ENCODE assay signal across 27 cellular contexts in genomic region chr11:110019659-110020058, GRCh38.
"Had no signal": no experiment of that assay in that cellular context is flagged by ENCODE, and none has a peak within 500 bp of the region (broad histone marks: within the 10 kb centered on the region; RNA-seq: fewer than 3 reads in every experiment).

No MANE protein-coding gene starts in this region.

- H3K9me2 ChIP-seq: SK-N-SH had no signal

- H3K27ac ChIP-seq: KMS-11, SJSA1 had no signal

- H3K4me2 ChIP-seq: KMS-11, SK-N-SH had no signal

- DNase-seq: IMR-90, Kasumi-1, MV-4-11, NCI-H1092, NCI-H1105 treated with DMSO at 0.1 percent for 48 hours, NCI-H1417 treated with DMSO at 0.1 percent for 48 hours, NCI-H146, NCI-H1694 treated with DMSO at 0.1 percent for 48 hours, NCI-H1930, NCI-H2081, NCI-H2107, NCI-H2227 treated with DMSO at 0.1 percent for 48 hours, NCI-H446, NCI-H510A, NCI-H524 treated with DMSO at 0.1 percent for 48 hours, NCI-H69, NCI-H774, Right ventricle myocardium superior, RPMI8226, SIG-M5, SK-N-SH, SW 1271, T-cell had no signal

- H3K9me3 ChIP-seq: SJSA1, SK-N-SH had no signal

- H3K27me3 ChIP-seq: SJSA1 had no signal

- H3K4me1 ChIP-seq: SJSA1 had no signal

- H3K36me3 ChIP-seq: SJSA1 had no signal

- ATAC-seq: HepG2, T-cell had no signal

- H3K4me3 ChIP-seq: SJSA1 had no signal

- H3K9ac ChIP-seq: KMS-11, SK-N-SH had no signal

- FAIRE-seq: HepG2, RCC 7860 had no signal
